19 cellular contexts compared by ENCODE assay signal in genomic region chr7:46853451-46853850, GRCh38.
"Had no signal": no experiment of that assay in that cellular context is flagged by ENCODE, and none has a peak within 500 bp of the region (broad histone marks: within the 10 kb centered on the region; RNA-seq: fewer than 3 reads in every experiment).

No MANE protein-coding gene starts in this region.

- H3K9me3 ChIP-seq: mucosa of descending colon, neutrophil, transverse colon had no signal

- H3K4me1 ChIP-seq: transverse colon had no signal

- H3K4me3 ChIP-seq: cardiac muscle cell, mucosa of descending colon, transverse colon had no signal

- DNase-seq: activated CD4-positive, alpha-beta T cell treated with anti-CD3 and anti-CD28 coated beads, Interleukin-2, amount 50 U/mL, for 4 hours; activated CD4-positive, CD25-positive, alpha-beta regulatory T cell treated with anti-CD3 and anti-CD28 coated beads, Interleukin-2, amount 50 U/mL, for 72 hours; activated naive CD4-positive, alpha-beta T cell treated with anti-CD3 and anti-CD28 coated beads for 36 hours; activated naive CD8-positive, alpha-beta T cell treated with anti-CD3 and anti-CD28 coated beads, Interleukin-2, amount 50 U/mL, for 24 hours; aorta; erythroblast; hippocampal formation; mucosa of descending colon; naive thymus-derived CD8-positive, alpha-beta T cell; right cardiac atrium; small intestine; stimulated activated CD4-positive, alpha-beta T cell treated with anti-CD3 and anti-CD28 coated beads, Interleukin-4, amount 100 ng/mL, for 4 hours; stimulated activated CD8-positive, alpha-beta memory T cell treated with anti-CD3 and anti-CD28 coated beads, Interleukin-4, amount 100 ng/mL, for 48 hours; stimulated activated naive CD4-positive, alpha-beta T cell treated with Interleukin-2 at 50 U/mL for 16 hours; transverse colon had no signal

- ATAC-seq: activated naive CD8-positive, alpha-beta T cell treated with anti-CD3 and anti-CD28 coated beads, Interleukin-2, amount 50 U/mL, for 24 hours; activated T-helper 17 cell treated with anti-CD3 and anti-CD28 coated beads, Interleukin-2, amount 50 U/mL, for 72 hours; left lobe of liver; mucosa of descending colon; naive thymus-derived CD8-positive, alpha-beta T cell; right cardiac atrium had no signal

- H3K27ac ChIP-seq: cardiac muscle cell, neutrophil, transverse colon had no signal

- H3K27me3 ChIP-seq: cardiac muscle cell, neutrophil, transverse colon had no signal

- H3K36me3 ChIP-seq: cardiac muscle cell, neutrophil, transverse colon had no signal
